10 cellular contexts compared by ENCODE assay signal in genomic region chr16:29745853-29746345, GRCh38. TPM values are rescaled to one million over a fixed set of nuclear protein-coding genes. Genes with fewer than 3 reads are reported as not detected.
DNase-seq lines count a peak whose midpoint lies in the region; ATAC-seq and TF ChIP-seq lines count a peak whose summit lies in the region.
"Had no signal": no experiment of that assay in that cellular context is flagged by ENCODE, and none has a peak within 500 bp of the region (broad histone marks: within the 10 kb centered on the region; RNA-seq: fewer than 3 reads in every experiment).

C16orf54 (minus strand) TSS chr16:29745990; CDS start chr16:29744951, 1,039 bp downstream.

- intact Hi-C loops in dorsolateral prefrontal cortex (cut with DNase I) (no loop called here), gastrocnemius medialis (cut with DNase I; ENCODE audit: low total_unique reads) (no loop called here)

- no peak for TF ChIP-seq CTCF in dorsolateral prefrontal cortex (IDR thresholded peaks at IDR 0.05 in 54 of 56, conservative IDR thresholded peaks at IDR 0.05 in 2 of 56; ENCODE audit: low read depth in 1 of 56, partially characterized antibody in 56 of 56)
- no peak for TF ChIP-seq CTCF in gastrocnemius medialis (IDR thresholded peaks at IDR 0.05 in 4 of 5, conservative IDR thresholded peaks at IDR 0.05 in 1 of 5)
- TF ChIP-seq CTCF in brain microvascular endothelial cell (IDR thresholded peaks at IDR 0.05; ENCODE audit: low read depth, low read length, missing control alignments) = no peak

- TF ChIP-seq POLR2A in gastrocnemius medialis (IDR thresholded peaks at IDR 0.05) = no peak

- H3K4me3 ChIP-seq in dorsolateral prefrontal cortex = peak within 1 kb of the TSS in 31 of 59 donors; percentile 2 to 52 (median 27)
- peak within 1 kb of the TSS in 1 of 4 donors; percentile 28 for H3K4me3 ChIP-seq in gastrocnemius medialis
- no peak within 1 kb of the TSS for H3K4me3 ChIP-seq in brain microvascular endothelial cell (ENCODE audit: low read depth, low read length)
- H3K4me3 ChIP-seq: SK-N-MC had no signal

- DNase-seq in activated CD4-positive, CD25-positive, alpha-beta regulatory T cell (lab: John Stamatoyannopoulos, UW) = peak; percentile 29 to 81 (median 55)
- DNase-seq in dorsolateral prefrontal cortex = peak in 4 of 10 donors; percentile 30 to 54 (median 50)
- peak; percentile 13 to 40 for DNase-seq in gastrocnemius medialis
- DNase-seq in cortex of kidney (lab: John Stamatoyannopoulos, UW) = no peak
- DNase-seq in inferior parietal cortex (ENCODE audit: extremely low spot score) = no peak
- DNase-seq in brain microvascular endothelial cell = no peak

- in situ Hi-C loops in gastrocnemius medialis (cut with MboI; ENCODE audit: low sequenced_read_pairs in 4 of 4) (no loop called here), brain microvascular endothelial cell (cut with HindIII; ENCODE audit: low pct_ligation_motif_present, low sequenced_read_pairs) (no loop called here)

- no peak within 1 kb of the TSS for H3K27ac ChIP-seq in dorsolateral prefrontal cortex
- no peak within 1 kb of the TSS for H3K27ac ChIP-seq in gastrocnemius medialis
- H3K27ac ChIP-seq in brain microvascular endothelial cell = no peak within 1 kb of the TSS
- H3K27ac ChIP-seq: SK-N-MC had no signal

- H3K4me1 ChIP-seq in gastrocnemius medialis = no peaks in the 10 kb centered on the region

- H3K9me3 ChIP-seq in gastrocnemius medialis = no peaks in the 10 kb centered on the region

- H3K36me3 ChIP-seq in gastrocnemius medialis (no peaks in the 10 kb centered on the region), brain microvascular endothelial cell (replicated peaks) (no peaks in the 10 kb centered on the region)

- no peaks in the 10 kb centered on the region for H3K27me3 ChIP-seq in dorsolateral prefrontal cortex
- no peaks in the 10 kb centered on the region for H3K27me3 ChIP-seq in gastrocnemius medialis
- H3K27me3 ChIP-seq in brain microvascular endothelial cell (replicated peaks) = peaks cover 3% of the 10 kb centered on the region

- ATAC-seq in GM19043 (IDR thresholded peaks at IDR 0.05; ENCODE audit: low read depth, unreplicated experiment) = peak; percentile 73
- ATAC-seq in HG03442 (IDR thresholded peaks at IDR 0.05; ENCODE audit: unreplicated experiment) = peak; percentile 75
- no peak for ATAC-seq in gastrocnemius medialis

RNA-seq across cellular contexts. Expression of gene C16orf54, which starts in this region (rescaled TPM):
- total RNA-seq in dorsolateral prefrontal cortex (1 to 10 TPM in 9 of 120 experiments, under 1 TPM in 99, not detected in 12; 0.17 to 1.3 (median 0.45) TPM), gastrocnemius medialis (under 1 TPM in 2 of 4 donors, not detected in 2; 0.26 to 0.31 TPM)
- total RNA-seq: renal cortical epithelial cell had no signal

Comparison
In these comparisons a context has a peak if more than half of its experiments do, and no peak if none do; other contexts are left out.
1. Peak in DNase-seq in gastrocnemius medialis; RNA of the gene not detected or under 1 TPM.
2. ATAC-seq: peak in GM19043 (single experiment) and HG03442 (single experiment); none in gastrocnemius medialis (0 of 2).
3. DNase-seq: peak in activated CD4-positive, CD25-positive, alpha-beta regulatory T cell (4 of 4); none in cortex of kidney (single experiment), inferior parietal cortex (single experiment) and brain microvascular endothelial cell (single experiment).